1 cellular context compared by ENCODE assay signal in genomic region chr1:235004276-235004675, GRCh38.
TF ChIP-seq lines count a peak whose summit lies in the region.

No MANE protein-coding gene starts in this region.

TF ChIP-seq in IMR-90, 13 proteins besides CTCF, POLR2A, EP300 and RAD21 (continued from another document):
- TF ChIP-seq MAZ (IDR thresholded peaks at IDR 0.05; ENCODE audit: borderline replicate concordance, low read depth, low read length) (no peak), RFX5 (IDR thresholded peaks at IDR 0.05; ENCODE audit: low read depth, low read length) (no peak), SMC3 (IDR thresholded peaks at IDR 0.05; ENCODE audit: low read depth, low read length) (no peak), ELK1 (IDR thresholded peaks at IDR 0.05; ENCODE audit: borderline replicate concordance, low read depth, low read length) (no peak), RCOR1 (IDR thresholded peaks at IDR 0.05; ENCODE audit: insufficient replicate concordance, low read length) (no peak), USF2 (IDR thresholded peaks at IDR 0.05; ENCODE audit: low read depth, low read length) (no peak)
